8 cellular contexts compared by ENCODE assay signal in the genomic region with DNA sequence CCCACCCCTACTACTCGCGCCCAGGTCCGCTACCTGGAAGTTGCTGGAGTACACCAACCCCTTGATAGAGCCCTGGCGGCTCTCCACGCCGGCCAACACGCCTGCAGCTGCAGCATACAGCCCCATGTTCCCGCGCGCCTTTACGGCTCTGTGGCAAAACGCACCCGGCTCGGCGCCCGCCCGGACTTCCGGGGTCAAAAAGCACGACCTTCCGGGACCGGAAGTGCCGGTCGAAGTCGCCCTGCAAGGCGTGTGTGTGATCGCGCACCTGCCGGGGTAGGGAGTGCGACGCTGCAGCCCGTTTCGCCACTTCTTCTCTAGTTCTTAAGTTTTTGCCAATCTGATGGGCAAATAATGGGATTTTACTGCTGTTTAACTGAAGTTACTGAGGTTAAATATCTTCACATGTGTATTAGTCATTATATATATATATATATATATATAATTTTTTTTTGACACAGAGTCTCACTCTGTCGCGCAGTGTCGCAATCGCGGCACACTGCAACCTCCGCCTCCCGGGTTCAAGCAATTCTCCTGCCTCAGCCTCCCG. TPM values are rescaled to one million over a fixed set of nuclear protein-coding genes. Genes with fewer than 3 reads are reported as not detected.
DNase-seq lines count a peak whose midpoint lies in the region; ATAC-seq, FAIRE-seq and TF ChIP-seq lines count a peak whose summit lies in the region.

A gene (minus strand): TSS at position 162 of the 550 bp plus-strand sequence. CDS start 36 bp downstream, at position 126.

- dilution Hi-C loops in IMR-90 (cut with HindIII; ENCODE audit: low sequenced_read_pairs, unreplicated experiment): no loop called here

- peaks cover 9% of the 10 kb centered on the region; the same call in 1 of the 2 replicates for H3K9me1 ChIP-seq in IMR-90 (ENCODE audit: insufficient read depth, low read length)

- peak within 1 kb of the TSS; percentile 93 for H4K5ac ChIP-seq in IMR-90 (ENCODE audit: low read depth, low read length)

- H3K18ac ChIP-seq in IMR-90 (ENCODE audit: low read depth, low read length): no peak within 1 kb of the TSS

- DNase-seq in DMS 273 (lab: John Stamatoyannopoulos, UW; ENCODE audit: unreplicated experiment) (peak; percentile 92), IMR-90 (peak; percentile 48), RCC 7860 (ENCODE audit: low spot score) (peak; percentile 67), fibroblast of peridontal ligament (ENCODE audit: extremely low read depth) (peak; percentile 53), natural killer cell (peak; percentile 85)
- DNase-seq in activated T-cell treated with anti-CD3 and anti-CD28 coated beads, Interleukin-2, amount 50 U/mL, for 72 hours: peak; percentile 94 to 95
- DNase-seq in stimulated activated naive CD4-positive, alpha-beta T cell treated with Interleukin-2 at 50 U/mL for 16 hours (lab: John Stamatoyannopoulos, UW): peak; percentile 88

- H3K27ac ChIP-seq in IMR-90 (ENCODE audit: insufficient read depth, low read length): peak within 1 kb of the TSS; percentile 63

- H3K4me3 Mint-ChIP-seq in activated T-cell treated with anti-CD3 and anti-CD28 coated beads, Interleukin-2, amount 50 U/mL, for 72 hours: peak within 1 kb of the TSS; percentile 96 to 100
- peak within 1 kb of the TSS; percentile 99 for H3K4me3 Mint-ChIP-seq in natural killer cell

- no peak within 1 kb of the TSS for H2BK20ac ChIP-seq in IMR-90 (ENCODE audit: low read depth, low read length)

- peak within 1 kb of the TSS; percentile 86; the same call in 1 of the 2 replicates for H2AK5ac ChIP-seq in IMR-90 (ENCODE audit: low read depth, low read length)

- peak within 1 kb of the TSS; percentile 93 for H2AFZ ChIP-seq in IMR-90 (replicated peaks; ENCODE audit: low read length, poor library complexity)

- no peaks in the 10 kb centered on the region for H3K27me3 Mint-ChIP-seq in activated T-cell treated with anti-CD3 and anti-CD28 coated beads, Interleukin-2, amount 50 U/mL, for 72 hours (ENCODE audit: low read depth)
- no peaks in the 10 kb centered on the region for H3K27me3 Mint-ChIP-seq in natural killer cell (ENCODE audit: low read depth in 2 of 2)

- H3K36me3 ChIP-seq in IMR-90 (ENCODE audit: control insufficient read depth, insufficient read depth, low read length): peaks cover 17% of the 10 kb centered on the region

- 0% methylated on average over 6 of the region's 40 CpGs; no CpG with 5 or more reads in 1 of the 2 experiments for whole genome bisulfite sequencing in IMR-90 (ENCODE audit: extremely low coverage in 2 of 2, insufficient read length in 1 of 2), 2 experiments

- H3K4me1 ChIP-seq in IMR-90 (ENCODE audit: control insufficient read depth, insufficient read depth, low read length): peaks cover 3% of the 10 kb centered on the region; the same call in 1 of the 2 replicates

- BruUV-seq in IMR-90 (replicated peaks; lab: Mats Ljungman, UMichigan): no TSS peak

- H3K4ac ChIP-seq in IMR-90 (ENCODE audit: low read depth, low read length): peak within 1 kb of the TSS; percentile 90

- no peak for TF ChIP-seq POLR2A in IMR-90 (IDR thresholded peaks at IDR 0.05; ENCODE audit: low read depth, low read length)

- H4K91ac ChIP-seq in IMR-90 (ENCODE audit: insufficient read depth, low read depth, low read length): peak within 1 kb of the TSS; percentile 82; the same call in 1 of the 2 replicates

- H2BK5ac ChIP-seq in IMR-90 (ENCODE audit: low read depth, low read length, poor library complexity, severe bottlenecking): no peak within 1 kb of the TSS

- H2BK15ac ChIP-seq in IMR-90 (ENCODE audit: low read depth, low read length): no peak within 1 kb of the TSS

- no peaks in the 10 kb centered on the region for H3K9me3 ChIP-seq in IMR-90 (ENCODE audit: control insufficient read depth, insufficient read depth, low read length)

- H4K20me1 ChIP-seq in IMR-90 (ENCODE audit: insufficient read depth, low read length): no peaks in the 10 kb centered on the region

- peak within 1 kb of the TSS; percentile 1; the same call in 1 of the 2 replicates for H2BK120ac ChIP-seq in IMR-90 (ENCODE audit: low read depth, low read length)

- TF ChIP-seq RAD21 in IMR-90 (IDR thresholded peaks at IDR 0.05; ENCODE audit: low read length): no peak

- ATAC-seq in GM21526 (IDR thresholded peaks at IDR 0.05; ENCODE audit: low FRiP score, unreplicated experiment): peak; percentile 82
- ATAC-seq in IMR-90 (ENCODE audit: low read depth): peak; percentile 88
- ATAC-seq in activated T-cell treated with anti-CD3 and anti-CD28 coated beads, Interleukin-2, amount 50 U/mL, for 72 hours (replicated peaks in 1 of 2): peak; percentile 98 to 99
- peak; percentile 98 to 99 (median 99) for ATAC-seq in natural killer cell

- H3K36me3 Mint-ChIP-seq in activated T-cell treated with anti-CD3 and anti-CD28 coated beads, Interleukin-2, amount 50 U/mL, for 72 hours (ENCODE audit: insufficient read depth in 2 of 2): peaks cover 4 to 19% of the 10 kb centered on the region in 2 donors
- H3K36me3 Mint-ChIP-seq in natural killer cell: no peaks in the 10 kb centered on the region

- H3K27ac Mint-ChIP-seq in activated T-cell treated with anti-CD3 and anti-CD28 coated beads, Interleukin-2, amount 50 U/mL, for 72 hours: peak within 1 kb of the TSS; percentile 94
- H3K27ac Mint-ChIP-seq in natural killer cell: peak within 1 kb of the TSS; percentile 83 to 94

- H4K8ac ChIP-seq in IMR-90 (ENCODE audit: low read depth in 2 of 2, low read length in 2 of 2): peak within 1 kb of the TSS; percentile 98 to 100

- no peaks in the 10 kb centered on the region for H3K27me3 ChIP-seq in IMR-90 (ENCODE audit: control insufficient read depth, insufficient read depth, low read length)

- intact Hi-C loops in IMR-90 (cut with micrococcal nuclease) (no loop called here), natural killer cell (cut with micrococcal nuclease) (no loop called here)

- peaks cover 33% of the 10 kb centered on the region for H3K4me1 Mint-ChIP-seq in activated T-cell treated with anti-CD3 and anti-CD28 coated beads, Interleukin-2, amount 50 U/mL, for 72 hours (ENCODE audit: low read depth)
- H3K4me1 Mint-ChIP-seq in natural killer cell: peaks cover 25 to 37% of the 10 kb centered on the region in 2 donors

- H3K79me1 ChIP-seq in IMR-90 (ENCODE audit: low read depth in 1 of 2, low read length in 2 of 2): peaks cover 13 to 32% of the 10 kb centered on the region in 2 experiments

- in situ Hi-C loops in IMR-90 (cut with MboI; ENCODE audit: low sequenced_read_pairs): no loop called here

- POLR2A ChIA-PET in IMR-90 (lab: Charles Lee; ENCODE audit: unreplicated experiment): no interaction called here

- peak within 1 kb of the TSS; percentile 84 for H2AK9ac ChIP-seq in IMR-90 (replicated peaks; ENCODE audit: low read depth, low read length, poor library complexity)

- CTCF ChIA-PET in IMR-90 (lab: Yijun Ruan, JAX): no interaction called here

- TF ChIP-seq CTCF in IMR-90 (conservative IDR thresholded peaks at IDR 0.05; ENCODE audit: low read depth, low read length) (no peak), natural killer cell (IDR thresholded peaks at IDR 0.05) (no peak)

- peaks cover 0 to 1% of the 10 kb centered on the region in 2 donors for H3K9me3 Mint-ChIP-seq in activated T-cell treated with anti-CD3 and anti-CD28 coated beads, Interleukin-2, amount 50 U/mL, for 72 hours
- no peaks in the 10 kb centered on the region for H3K9me3 Mint-ChIP-seq in natural killer cell

- peak within 1 kb of the TSS; percentile 71 for H3K9ac ChIP-seq in IMR-90 (ENCODE audit: low read depth, low read length)

- H3K14ac ChIP-seq in IMR-90 (replicated peaks; ENCODE audit: low read depth, low read length): peak within 1 kb of the TSS; percentile 85

- H3K56ac ChIP-seq in IMR-90 (ENCODE audit: extremely low read depth, insufficient read depth, low read length): no peak within 1 kb of the TSS; the same call in 1 of the 2 replicates

- peak within 1 kb of the TSS; percentile 76 for H3K4me2 ChIP-seq in IMR-90 (ENCODE audit: low read depth, low read length)

- H3K4me3 ChIP-seq in IMR-90 (ENCODE audit: insufficient read depth, low read depth, low read length): peak within 1 kb of the TSS; percentile 68

- no peak for FAIRE-seq in RCC 7860 (lab: Jason Lieb, UNC)

- H3K23ac ChIP-seq in IMR-90 (ENCODE audit: low read depth, low read length): peak within 1 kb of the TSS; percentile 82

TF ChIP-seq in IMR-90, 13 proteins besides CTCF, POLR2A, EP300 and RAD21:
- peak; percentile 70; the same call in 1 of the 2 replicates for TF ChIP-seq MXI1 (IDR thresholded peaks at IDR 0.05; ENCODE audit: borderline replicate concordance, low read depth, low read length)
- no peak for TF ChIP-seq BHLHE40 (IDR thresholded peaks at IDR 0.05; ENCODE audit: low read depth, low read length)
- TF ChIP-seq MAZ (IDR thresholded peaks at IDR 0.05; ENCODE audit: borderline replicate concordance, low read depth, low read length): 0 out of 2 replicates have a peak, but pooled peaks have one; percentile 18
- no peak for TF ChIP-seq CEBPB (IDR thresholded peaks at IDR 0.05; ENCODE audit: low read depth, low read length)

RNA-seq across cellular contexts. Expression of the gene that starts here (rescaled TPM):
- total RNA-seq in IMR-90 (2012; rRNA removed) (10.0 and 11.4 TPM in 2 replicates), natural killer cell (10 to 100 TPM; 35.9 to 39.3 (median 37.4) TPM)
- 17.7 and 21.0 TPM in 2 replicates for polyA plus RNA-seq in IMR-90 (2012; rRNA removed)
- polyA plus RNA-seq in IMR-90 (2012; cell fraction: cytosol; rRNA removed): 14.2 and 19.7 TPM in 2 replicates
- 31.9 and 59.9 TPM in 2 replicates for polyA plus RNA-seq in IMR-90 (2012; cell fraction: nucleus; rRNA removed; ENCODE audit: low replicate concordance)
- total RNA-seq in activated T-cell treated with anti-CD3 and anti-CD28 coated beads, Interleukin-2, amount 50 U/mL, for 72 hours: 10 to 100 TPM; 53.5 to 60.5 TPM

Comparison
In these comparisons a context has a peak if more than half of its experiments do, and no peak if none do; other contexts are left out.
1. Peak in every context shown above with its lines: DNase-seq, ATAC-seq, H3K4me3 ChIP-seq and H3K27ac ChIP-seq.